24 cellular contexts compared by ENCODE assay signal in the genomic region with DNA sequence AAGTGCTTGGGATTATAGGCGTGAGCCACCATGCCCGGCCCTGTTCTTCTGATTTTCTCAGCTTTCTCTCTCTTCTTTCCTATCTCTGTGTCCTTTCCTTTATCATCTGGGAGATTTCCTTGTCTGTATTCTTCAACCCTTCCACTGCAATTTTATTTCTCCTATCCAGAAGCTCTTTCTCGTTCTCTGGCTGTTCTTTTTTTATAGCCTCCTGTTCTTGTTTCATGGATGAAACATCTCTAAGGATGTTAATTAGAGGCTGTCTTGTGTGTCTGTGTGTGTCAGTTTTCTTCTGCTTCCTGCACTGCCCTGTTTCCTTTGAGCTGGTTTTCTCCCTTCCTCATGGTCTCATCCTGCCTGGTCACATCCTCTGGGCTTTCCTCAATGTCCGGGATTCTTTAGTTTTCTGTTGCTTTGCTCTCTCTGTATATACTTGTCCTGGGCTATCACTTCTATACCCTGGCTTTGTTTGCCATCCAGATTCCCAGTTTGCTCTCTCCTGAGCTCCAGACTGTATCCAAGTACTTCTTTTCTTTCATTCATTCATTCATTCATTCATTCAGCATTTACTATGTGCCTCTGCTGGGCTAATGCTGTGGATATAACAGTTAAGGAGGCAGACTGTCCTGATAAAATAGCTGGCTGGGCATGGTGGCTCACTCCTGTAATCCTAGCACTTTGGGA. TPM values are rescaled to one million over a fixed set of nuclear protein-coding genes. Genes with fewer than 3 reads are reported as not detected.
A peak's percentile ranks its signal among the peaks of the same experiment; 100 is the strongest.
DNase-seq lines count a peak whose midpoint lies in the region; ATAC-seq and TF ChIP-seq lines count a peak whose summit lies in the region.
"Had no signal": no experiment of that assay in that cellular context is flagged by ENCODE, and none has a peak within 500 bp of the region (broad histone marks: within the 10 kb centered on the region; RNA-seq: fewer than 3 reads in every experiment).

No MANE protein-coding gene starts in this region.

- H3K27ac ChIP-seq in CD4-positive, alpha-beta T cell (ENCODE audit: low read depth, low read length): peak overlapping the region; percentile 88
- no peak overlapping the region for H3K27ac ChIP-seq in GM23248
- H3K27ac ChIP-seq: ascending aorta, gastroesophageal sphincter, HL-60, right atrium auricular region, suprapubic skin, vagina had no signal

- H2AFZ ChIP-seq in GM23248: no peak overlapping the region

- CTCF ChIA-PET in CD4-positive, alpha-beta T cell (lab: Charles Lee): interaction anchor here (0.8 to 4.5 kb wide), 4 partner anchors 10 to 34 kb away, joined by 3 to 22 read pairs (median 6); partner anchors contain the start of gene SPNS1

- no peaks in the 10 kb centered on the region for H4K20me1 ChIP-seq in GM23248 (ENCODE audit: insufficient read depth)

- ATAC-seq in CD4-positive, alpha-beta T cell (ENCODE audit: poor library complexity): no peak
- no peak for ATAC-seq in HG02973 (IDR thresholded peaks at IDR 0.05; ENCODE audit: unreplicated experiment)
- ATAC-seq: esophagus mucosa, gastroesophageal sphincter had no signal

- no peak overlapping the region for H3K4me2 ChIP-seq in GM23248 (ENCODE audit: unreplicated experiment)

- intact Hi-C loops in CD4-positive, alpha-beta T cell (cut with DNase I, micrococcal nuclease): no loop called here
- intact Hi-C loops in activated T-helper 1 cell treated with anti-CD3 and anti-CD28 coated beads, Interleukin-12 subunit alpha, Interleukin-12 subunit beta, Interleukin-2, Interleukin-4 antibody, amounts not matched to agents 30 ng/mL and 10 ng/mL and 1 ng/mL, durations not matched to agents 14 hours and 24 hours and 36 hours (cut with micrococcal nuclease): no loop called here

- peaks cover 83% of the 10 kb centered on the region for H3K36me3 Mint-ChIP-seq in T-helper 2 cell treated with Interferon-gamma antibody and Interleukin-4, amounts not matched to agents 5 μg/mL and 100 μg/mL, for 36 hours (ENCODE audit: low read depth)
- peaks cover 86% of the 10 kb centered on the region for H3K36me3 Mint-ChIP-seq in CD4-positive, alpha-beta T cell (ENCODE audit: low read depth)
- peaks cover 66% of the 10 kb centered on the region for H3K36me3 Mint-ChIP-seq in activated T-helper 1 cell treated with anti-CD3 and anti-CD28 coated beads, Interleukin-12 subunit alpha, Interleukin-12 subunit beta, Interleukin-2, Interleukin-4 antibody, amounts not matched to agents 30 ng/mL and 10 ng/mL and 1 ng/mL, durations not matched to agents 14 hours and 24 hours and 36 hours (ENCODE audit: low read depth)
- peaks cover 15 to 45% (median 19%) of the 10 kb centered on the region in 3 donors for H3K36me3 Mint-ChIP-seq in immature natural killer cell

- in situ Hi-C loops in GM23248 (cut with MboI): no loop called here

- H3K36me3 ChIP-seq in GM23248 (ENCODE audit: low read depth): peaks cover 18% of the 10 kb centered on the region

- no peaks in the 10 kb centered on the region for H3K27me3 Mint-ChIP-seq in T-helper 2 cell treated with Interferon-gamma antibody and Interleukin-4, amounts not matched to agents 5 μg/mL and 100 μg/mL, for 36 hours (ENCODE audit: low read depth)
- H3K27me3 Mint-ChIP-seq in CD4-positive, alpha-beta T cell: no peaks in the 10 kb centered on the region
- H3K27me3 Mint-ChIP-seq in activated T-helper 1 cell treated with anti-CD3 and anti-CD28 coated beads, Interleukin-12 subunit alpha, Interleukin-12 subunit beta, Interleukin-2, Interleukin-4 antibody, amounts not matched to agents 30 ng/mL and 10 ng/mL and 1 ng/mL, durations not matched to agents 14 hours and 24 hours and 36 hours (ENCODE audit: insufficient read depth): no peaks in the 10 kb centered on the region
- peaks cover 4 to 11% (median 5%) of the 10 kb centered on the region in 3 donors for H3K27me3 Mint-ChIP-seq in immature natural killer cell (ENCODE audit: low read depth in 3 of 3)

- H3K27me3 ChIP-seq in CD4-positive, alpha-beta T cell (ENCODE audit: control insufficient read depth, insufficient read depth, low read length): no peaks in the 10 kb centered on the region
- no peaks in the 10 kb centered on the region for H3K27me3 ChIP-seq in GM23248 (replicated peaks; ENCODE audit: insufficient read depth)
- H3K27me3 ChIP-seq: ascending aorta, gastroesophageal sphincter, MG63, right atrium auricular region, suprapubic skin, vagina had no signal

- H3K4me3 Mint-ChIP-seq in T-helper 2 cell treated with Interferon-gamma antibody and Interleukin-4, amounts not matched to agents 5 μg/mL and 100 μg/mL, for 36 hours: peak overlapping the region; percentile 99
- H3K4me3 Mint-ChIP-seq in CD4-positive, alpha-beta T cell: peak overlapping the region; percentile 100
- H3K4me3 Mint-ChIP-seq in activated T-helper 1 cell treated with anti-CD3 and anti-CD28 coated beads, Interleukin-12 subunit alpha, Interleukin-12 subunit beta, Interleukin-2, Interleukin-4 antibody, amounts not matched to agents 30 ng/mL and 10 ng/mL and 1 ng/mL, durations not matched to agents 14 hours and 24 hours and 36 hours: peak overlapping the region; percentile 90
- peak overlapping the region; percentile 86 to 97 (median 93) for H3K4me3 Mint-ChIP-seq in immature natural killer cell
- H3K4me3 Mint-ChIP-seq: B cell had no signal

- peaks cover 46% of the 10 kb centered on the region for H3K4me1 Mint-ChIP-seq in T-helper 2 cell treated with Interferon-gamma antibody and Interleukin-4, amounts not matched to agents 5 μg/mL and 100 μg/mL, for 36 hours (ENCODE audit: low read depth)
- peaks cover 74% of the 10 kb centered on the region for H3K4me1 Mint-ChIP-seq in CD4-positive, alpha-beta T cell (ENCODE audit: low read depth)
- peaks cover 58% of the 10 kb centered on the region for H3K4me1 Mint-ChIP-seq in activated T-helper 1 cell treated with anti-CD3 and anti-CD28 coated beads, Interleukin-12 subunit alpha, Interleukin-12 subunit beta, Interleukin-2, Interleukin-4 antibody, amounts not matched to agents 30 ng/mL and 10 ng/mL and 1 ng/mL, durations not matched to agents 14 hours and 24 hours and 36 hours (ENCODE audit: low read depth)
- H3K4me1 Mint-ChIP-seq in immature natural killer cell: peaks cover 61 to 69% of the 10 kb centered on the region in 2 donors

- no peak for DNase-seq in T-helper 2 cell treated with Interferon-gamma antibody and Interleukin-4, amounts not matched to agents 5 μg/mL and 100 μg/mL, for 36 hours (ENCODE audit: low spot score)
- DNase-seq in T-helper 2 cell (no peak), immature natural killer cell (no peak), SIG-M5 (lab: John Stamatoyannopoulos, UW) (no peak), GM23248 (no peak)
- DNase-seq in CD4-positive, alpha-beta T cell: no peak
- DNase-seq in activated T-helper 1 cell treated with anti-CD3 and anti-CD28 coated beads, Interleukin-12 subunit alpha, Interleukin-12 subunit beta, Interleukin-2, Interleukin-4 antibody, amounts not matched to agents 30 ng/mL and 10 ng/mL and 1 ng/mL, durations not matched to agents 14 hours and 24 hours and 36 hours (ENCODE audit: low spot score): no peak
- DNase-seq: 8988T, kidney, MG63, NCI-H1436, NCI-H524 had no signal

- H3K9me3 Mint-ChIP-seq in T-helper 2 cell treated with Interferon-gamma antibody and Interleukin-4, amounts not matched to agents 5 μg/mL and 100 μg/mL, for 36 hours: peaks cover 4% of the 10 kb centered on the region
- peaks cover 6% of the 10 kb centered on the region for H3K9me3 Mint-ChIP-seq in CD4-positive, alpha-beta T cell
- H3K9me3 Mint-ChIP-seq in activated T-helper 1 cell treated with anti-CD3 and anti-CD28 coated beads, Interleukin-12 subunit alpha, Interleukin-12 subunit beta, Interleukin-2, Interleukin-4 antibody, amounts not matched to agents 30 ng/mL and 10 ng/mL and 1 ng/mL, durations not matched to agents 14 hours and 24 hours and 36 hours: peaks cover 3% of the 10 kb centered on the region
- no peaks in the 10 kb centered on the region for H3K9me3 Mint-ChIP-seq in immature natural killer cell

- H3K9me2 ChIP-seq in GM23248 (ENCODE audit: insufficient read depth): no peaks in the 10 kb centered on the region

- POLR2A ChIA-PET in CD4-positive, alpha-beta T cell (lab: Charles Lee): interaction anchor here (1.1 to 8.2 kb wide), 13 partner anchors 10 to 165 kb away, joined by 3 to 100 read pairs (median 10); partner anchors contain the start of genes ATXN2L and SPNS1

- H3K27ac Mint-ChIP-seq in T-helper 2 cell treated with Interferon-gamma antibody and Interleukin-4, amounts not matched to agents 5 μg/mL and 100 μg/mL, for 36 hours: peak overlapping the region; percentile 97
- peak overlapping the region; percentile 100 for H3K27ac Mint-ChIP-seq in CD4-positive, alpha-beta T cell
- peak overlapping the region; percentile 94 for H3K27ac Mint-ChIP-seq in activated T-helper 1 cell treated with anti-CD3 and anti-CD28 coated beads, Interleukin-12 subunit alpha, Interleukin-12 subunit beta, Interleukin-2, Interleukin-4 antibody, amounts not matched to agents 30 ng/mL and 10 ng/mL and 1 ng/mL, durations not matched to agents 14 hours and 24 hours and 36 hours
- peak overlapping the region; percentile 87 to 95 (median 92) for H3K27ac Mint-ChIP-seq in immature natural killer cell
- H3K27ac Mint-ChIP-seq: B cell had no signal

- no peak overlapping the region for H3K9ac ChIP-seq in GM23248

- peaks cover 5% of the 10 kb centered on the region for H3K9me3 ChIP-seq in CD4-positive, alpha-beta T cell (ENCODE audit: control insufficient read depth, low read length)
- no peaks in the 10 kb centered on the region for H3K9me3 ChIP-seq in GM23248 (ENCODE audit: low read depth)
- H3K9me3 ChIP-seq: ascending aorta, MG63, suprapubic skin had no signal

- 95 to 99% methylated on average over 4 of the region's 4 CpGs for WGBS in GM23248 (ENCODE audit: low coverage in 1 of 2, low lambda C conversion rate in 2 of 2, missing lambda C conversion rate in 2 of 2), 2 experiments

- no peaks in the 10 kb centered on the region for H3K4me1 ChIP-seq in GM23248 (ENCODE audit: insufficient read depth)
- H3K4me1 ChIP-seq: ascending aorta, gastroesophageal sphincter, right atrium auricular region, suprapubic skin, vagina had no signal

- H3F3A ChIP-seq in GM23248 (ENCODE audit: insufficient read depth): no peaks in the 10 kb centered on the region

- no peak overlapping the region for H3K4me3 ChIP-seq in GM23248
- H3K4me3 ChIP-seq: ascending aorta, gastroesophageal sphincter, lung, MG63, right atrium auricular region, vagina had no signal

- TF ChIP-seq CTCF in CD4-positive, alpha-beta T cell (IDR thresholded peaks at IDR 0.05): no peak

- no peaks in the 10 kb centered on the region for H3K79me2 ChIP-seq in GM23248 (ENCODE audit: insufficient read depth)

RNA-seq across cellular contexts. Expression of gene LAT, which starts 2.5 kb away (rescaled TPM):
- 100 to 1,000 TPM; 156 to 160 TPM for total RNA-seq in CD4-positive, alpha-beta T cell
- 230 and 234 TPM in 2 replicates for total RNA-seq in activated T-helper 1 cell treated with anti-CD3 and anti-CD28 coated beads, Interleukin-12 subunit alpha, Interleukin-12 subunit beta, Interleukin-2, Interleukin-4 antibody, amounts not matched to agents 30 ng/mL and 10 ng/mL and 1 ng/mL, durations not matched to agents 14 hours and 24 hours and 36 hours
- polyA plus RNA-seq in immature natural killer cell (100 to 1,000 TPM; 198 to 343 (median 220) TPM), GM23248 (2016; fragmentation: Nextera tagmentation; extraction: Ambion mirVana) (2.3 and 2.4 TPM in 2 replicates)
- 2.4 and 2.9 TPM in 2 replicates for total RNA-seq in GM23248 (2014; rRNA removed; shearing (Covaris generic))

RNA-seq across cellular contexts. Expression of gene SPNS1, which starts 12.7 kb away (rescaled TPM):
- total RNA-seq in CD4-positive, alpha-beta T cell: 10 to 100 TPM; 24.4 to 28.1 TPM
- total RNA-seq in activated T-helper 1 cell treated with anti-CD3 and anti-CD28 coated beads, Interleukin-12 subunit alpha, Interleukin-12 subunit beta, Interleukin-2, Interleukin-4 antibody, amounts not matched to agents 30 ng/mL and 10 ng/mL and 1 ng/mL, durations not matched to agents 14 hours and 24 hours and 36 hours: 21.2 and 26.9 TPM in 2 replicates
- polyA plus RNA-seq in immature natural killer cell (10 to 100 TPM; 21.1 to 53.1 (median 30.2) TPM), GM23248 (2016; fragmentation: Nextera tagmentation; extraction: Ambion mirVana) (41.3 and 46.9 TPM in 2 replicates)
- 44.3 and 48.4 TPM in 2 replicates for total RNA-seq in GM23248 (2014; rRNA removed; shearing (Covaris generic))

RNA-seq across cellular contexts. Expression of gene NFATC2IP, which starts 36.6 kb away (rescaled TPM):
- 10 to 100 TPM; 47.4 to 51.0 TPM for total RNA-seq in CD4-positive, alpha-beta T cell
- total RNA-seq in activated T-helper 1 cell treated with anti-CD3 and anti-CD28 coated beads, Interleukin-12 subunit alpha, Interleukin-12 subunit beta, Interleukin-2, Interleukin-4 antibody, amounts not matched to agents 30 ng/mL and 10 ng/mL and 1 ng/mL, durations not matched to agents 14 hours and 24 hours and 36 hours: 110 and 111 TPM in 2 replicates
- polyA plus RNA-seq in immature natural killer cell: 10 to 100 TPM; 22.2 to 37.3 (median 33.0) TPM
- 12.1 and 16.8 TPM in 2 replicates for total RNA-seq in GM23248 (2014; rRNA removed; shearing (Covaris generic))
- 11.4 and 15.7 TPM in 2 replicates for polyA plus RNA-seq in GM23248 (2016; fragmentation: Nextera tagmentation; extraction: Ambion mirVana)

RNA-seq across cellular contexts. Expression of gene CD19, which starts 55.5 kb away (rescaled TPM):
- total RNA-seq in CD4-positive, alpha-beta T cell: under 1 TPM; 0.14 to 0.27 TPM
- total RNA-seq in activated T-helper 1 cell treated with anti-CD3 and anti-CD28 coated beads, Interleukin-12 subunit alpha, Interleukin-12 subunit beta, Interleukin-2, Interleukin-4 antibody, amounts not matched to agents 30 ng/mL and 10 ng/mL and 1 ng/mL, durations not matched to agents 14 hours and 24 hours and 36 hours: not detected in 2 replicates
- polyA plus RNA-seq in immature natural killer cell (under 1 TPM; 0.18 to 0.29 (median 0.27) TPM), GM23248 (2016; fragmentation: Nextera tagmentation; extraction: Ambion mirVana) (not detected in 2 replicates)
- total RNA-seq in GM23248 (2014; rRNA removed; shearing (Covaris generic)): not detected in 2 replicates
- total RNA-seq: ascending aorta, gastroesophageal sphincter, osteocyte, RPMI7951, vagina had no signal

Comparison
In these comparisons a context has a peak if more than half of its experiments do, and no peak if none do; other contexts are left out.
1. RNA of gene LAT, which starts 2.5 kb away (total RNA-seq): 230 to 234 TPM in activated T-helper 1 cell treated with anti-CD3 and anti-CD28 coated beads, Interleukin-12 subunit alpha, Interleukin-12 subunit beta, Interleukin-2, Interleukin-4 antibody, amounts not matched to agents 30 ng/mL and 10 ng/mL and 1 ng/mL, durations not matched to agents 14 hours and 24 hours and 36 hours and 156 to 160 TPM in CD4-positive, alpha-beta T cell; 2.4 to 2.9 TPM in GM23248; every median in the first group is over 10 times any median in the second.
2. Peak in every context shown above with its lines, with median percentiles within 50 percentile points of each other: H3K27ac Mint-ChIP-seq and H3K4me3 Mint-ChIP-seq.